Comparison of ENCODE assay signal across 8 cellular contexts in the genomic region with DNA sequence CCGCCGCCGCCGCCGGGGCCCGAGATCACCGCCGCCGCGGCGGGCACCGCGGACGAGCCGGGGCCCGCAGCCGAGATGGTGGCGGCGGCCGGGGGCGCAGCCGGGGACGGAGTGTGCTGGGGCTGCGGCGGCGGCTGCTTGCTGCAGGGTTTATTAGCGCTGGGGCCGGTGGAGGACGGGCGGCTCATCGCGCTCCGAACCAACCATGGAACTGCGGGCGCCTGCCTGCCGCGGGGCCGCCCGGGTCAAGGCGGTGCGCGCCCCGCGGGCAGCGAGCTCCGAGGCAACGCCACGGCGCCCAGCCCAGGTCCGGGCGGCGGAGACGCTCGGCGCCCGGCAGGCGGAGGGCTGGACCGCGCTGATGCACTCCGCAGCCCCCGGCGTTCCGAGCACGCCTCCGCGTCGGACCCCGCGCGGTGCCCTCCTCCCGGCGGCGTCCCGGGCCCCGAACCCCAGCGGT. TPM values are rescaled to one million over a fixed set of nuclear protein-coding genes. Genes with fewer than 3 reads are reported as not detected.
DNase-seq lines count a peak whose midpoint lies in the region; ATAC-seq and TF ChIP-seq lines count a peak whose summit lies in the region.

No MANE protein-coding gene starts in this region.

- TF ChIP-seq POLR2A in GM15510 (IDR thresholded peaks at IDR 0.05; ENCODE audit: borderline replicate concordance, extremely low read depth, insufficient read length) (peak; percentile 77), testis (IDR thresholded peaks at IDR 0.05) (peak; percentile 91)

- H3K9me3 ChIP-seq in iPS-15b (ENCODE audit: control insufficient read depth, insufficient read depth, low read length): no peaks in the 10 kb centered on the region
- no peaks in the 10 kb centered on the region for H3K9me3 ChIP-seq in testis

- H3K4me1 ChIP-seq in iPS-15b (ENCODE audit: control insufficient read depth, insufficient read depth, low read length) (peaks cover 12% of the 10 kb centered on the region), testis (peaks cover 8% of the 10 kb centered on the region)

- H3K27me3 ChIP-seq in iPS-15b (ENCODE audit: control insufficient read depth, insufficient read depth, low read length): peaks cover 41% of the 10 kb centered on the region
- no peaks in the 10 kb centered on the region for H3K27me3 ChIP-seq in testis

- H3K36me3 ChIP-seq in iPS-15b (ENCODE audit: control insufficient read depth, insufficient read depth, low read length) (no peaks in the 10 kb centered on the region), testis (ENCODE audit: low read depth, missing control alignments) (no peaks in the 10 kb centered on the region)

- H3K4me3 ChIP-seq in WI38 (ENCODE audit: low read depth, low read length) (peak overlapping the region; percentile 92), iPS-15b (ENCODE audit: low read depth, low read length) (peak overlapping the region; percentile 72), testis (peak overlapping the region; percentile 80 to 87)

- intact Hi-C loops in testis (cut with DNase I; ENCODE audit: low total_unique reads): no loop called here

- WGBS in testis, 2 donors: 1% methylated on average over 40 of the region's 76 CpGs; no CpG with 5 or more reads in 1 of the 2 donors

- no peak overlapping the region for H3K9ac ChIP-seq in iPS-15b (ENCODE audit: low read depth, low read length)

- ATAC-seq in HG02588 (IDR thresholded peaks at IDR 0.05; ENCODE audit: unreplicated experiment): peak; percentile 8

- DNase-seq in testis (no peak), NCI-H2081 treated with DMSO at 0.1 percent for 48 hours (lab: John Stamatoyannopoulos, UW) (no peak), NCI-H2107 (lab: John Stamatoyannopoulos, UW) (no peak)
- no peak for DNase-seq in stimulated activated CD8-positive, alpha-beta memory T cell treated with anti-CD3 and anti-CD28 coated beads, Interleukin-4, amount 100 ng/mL, for 48 hours

- TF ChIP-seq CTCF in WI38 (IDR thresholded peaks at IDR 0.05; ENCODE audit: low read depth, low read length) (no peak), testis (IDR thresholded peaks at IDR 0.05) (no peak)

- H3K27ac ChIP-seq in testis: peak overlapping the region; percentile 89 to 93

RNA-seq across cellular contexts. Expression of a gene that starts 0.3 kb away (rescaled TPM):
- 10 to 100 TPM; 37.5 to 46.1 TPM for total RNA-seq in testis
- polyA plus RNA-seq in testis (ENCODE audit: insufficient read depth, low read depth, low replicate concordance): 17.5 TPM

RNA-seq across cellular contexts. Expression of a gene that starts 59.0 kb away (rescaled TPM):
- 10 to 100 TPM in 1 of 2 donors, 1 to 10 TPM in 1; 9.7 to 24.0 TPM for total RNA-seq in testis
- 52.5 TPM for polyA plus RNA-seq in testis (ENCODE audit: insufficient read depth, low read depth, low replicate concordance)
